ENCODE assay signal across 8 cellular contexts in genomic region chr10:68721673-68721963, GRCh38. TPM values are rescaled to one million over a fixed set of nuclear protein-coding genes. Genes with fewer than 3 reads are reported as not detected.
A peak's percentile ranks its signal among the peaks of the same experiment; 100 is the strongest.
DNase-seq lines count a peak whose midpoint lies in the region; ATAC-seq, FAIRE-seq and TF ChIP-seq lines count a peak whose summit lies in the region.

No MANE protein-coding gene starts in this region.

- WGBS in adipose tissue, 3 donors = 0% methylated on average over 23 of the region's 23 CpGs

- H3K9me3 ChIP-seq in kidney (ENCODE audit: control insufficient read depth in 1 of 2, low read length in 2 of 2) = no peaks in the 10 kb centered on the region
- no peaks in the 10 kb centered on the region for H3K9me3 ChIP-seq in thoracic aorta

- intact Hi-C loops in kidney (cut with DNase I) = no loop called here

- TF ChIP-seq POLR2A in GM12891 (IDR thresholded peaks at IDR 0.05; ENCODE audit: low read depth, low read length) = no peak

- no peaks in the 10 kb centered on the region for H3K27me3 ChIP-seq in GM06990 (replicated peaks; ENCODE audit: control insufficient read depth, insufficient read depth, low read length)
- H3K27me3 ChIP-seq in thoracic aorta (replicated peaks; ENCODE audit: insufficient read depth) = no peaks in the 10 kb centered on the region

- H3K4me3 ChIP-seq in GM06990 (replicated peaks; ENCODE audit: low read depth, low read length) (peak overlapping the region; percentile 92), kidney (ENCODE audit: low read length in 2 of 2) (peak overlapping the region; percentile 77), thoracic aorta (peak overlapping the region; percentile 95)

- peak overlapping the region; percentile 29 for H3K27ac ChIP-seq in adipose tissue (ENCODE audit: low read depth, low read length)
- H3K27ac ChIP-seq in kidney (ENCODE audit: low read depth in 2 of 2, low read length in 2 of 2) = peak overlapping the region; percentile 95 to 97
- peak overlapping the region; percentile 85 to 98 for H3K27ac ChIP-seq in thoracic aorta

- no peak for TF ChIP-seq CTCF in GM06990 (IDR thresholded peaks at IDR 0.05; ENCODE audit: insufficient read depth, low read length, poor library complexity, severe bottlenecking)
- TF ChIP-seq CTCF in kidney (IDR thresholded peaks at IDR 0.05; ENCODE audit: borderline replicate concordance, extremely low read depth, insufficient read depth) = no peak
- TF ChIP-seq CTCF in thoracic aorta (IDR thresholded peaks at IDR 0.05) = no peak

- H3K36me3 ChIP-seq in GM06990 (ENCODE audit: control insufficient read depth, insufficient read depth, low read length) = peaks cover 6% of the 10 kb centered on the region
- peaks cover 4 to 10% of the 10 kb centered on the region in 2 donors for H3K36me3 ChIP-seq in kidney (ENCODE audit: control insufficient read depth in 1 of 2, insufficient read depth in 2 of 2, low read length in 2 of 2)
- peaks cover 2% of the 10 kb centered on the region for H3K36me3 ChIP-seq in thoracic aorta

- ATAC-seq in HG02943 (IDR thresholded peaks at IDR 0.05; ENCODE audit: low read depth, unreplicated experiment) (peak; percentile 25), thoracic aorta (ENCODE audit: insufficient number of reproducible peaks, low FRiP score, low read depth) (no peak)

- FAIRE-seq in kidney (lab: Jason Lieb, UNC) = no peak
- FAIRE-seq in GM12891 (lab: Jason Lieb, UNC) = no peak

- H3K9ac ChIP-seq in kidney (ENCODE audit: low read length in 2 of 2) = peak overlapping the region; percentile 41 to 87

- DNase-seq in GM06990 (ENCODE audit: extremely low read depth, insufficient read length) (no peak), kidney (no peak), thoracic aorta (ENCODE audit: low spot score) (no peak), DMS79 (lab: John Stamatoyannopoulos, UW) (no peak), germinal center (ENCODE audit: low spot score) (no peak), GM12891 (ENCODE audit: insufficient read length, low spot score) (no peak)

- H3K4me1 ChIP-seq in kidney (ENCODE audit: control insufficient read depth in 1 of 2, insufficient read depth in 1 of 2, low read depth in 1 of 2, low read length in 2 of 2) (peaks cover 2 to 5% of the 10 kb centered on the region in 2 donors), thoracic aorta (ENCODE audit: control insufficient read depth in 1 of 2, low read depth in 2 of 2) (peaks cover 5 to 7% of the 10 kb centered on the region in 2 donors)

TF ChIP-seq in GM12891, 5 proteins besides CTCF, POLR2A, EP300 and RAD21:
- TF ChIP-seq POLR2AphosphoS5 (IDR thresholded peaks at IDR 0.05; ENCODE audit: low read depth, low read length) = no peak
- no peak for TF ChIP-seq POU2F2 (IDR thresholded peaks at IDR 0.05; ENCODE audit: low read depth, low read length)
- no peak for TF ChIP-seq SPI1 (IDR thresholded peaks at IDR 0.05; ENCODE audit: low read depth, low read length)
- TF ChIP-seq TAF1 (IDR thresholded peaks at IDR 0.05; ENCODE audit: low read depth, low read length) = no peak
- no peak for TF ChIP-seq PAX5 (IDR thresholded peaks at IDR 0.05; ENCODE audit: insufficient read depth, low read length, severe bottlenecking)
TF ChIP-seq in GM12891: peak in this region for 0.

RNA-seq across cellular contexts. Expression of gene CCAR1, which starts 0.6 kb away (rescaled TPM):
- polyA plus RNA-seq in adipose tissue = 10 to 100 TPM; 10.8 to 34.9 (median 19.1) TPM
- total RNA-seq in kidney = 54.4 TPM
- polyA plus RNA-seq in kidney (ENCODE audit: insufficient read depth, low read depth, low replicate concordance) = 45.2 TPM
- 10 to 100 TPM; 48.6 to 86.9 TPM for total RNA-seq in thoracic aorta
- polyA plus RNA-seq in GM12891 (2012; ENCODE audit: low read depth, missing spikeins) = 36.1 TPM

Comparison
In these comparisons a context has a peak if more than half of its experiments do, and no peak if none do; other contexts are left out.
1. H3K27ac ChIP-seq: peak in every context shown above with its lines; median percentile 96 in kidney; 92 in thoracic aorta; 29 in adipose tissue.